ENCODE assay signal across 30 cellular contexts in the genomic region with DNA sequence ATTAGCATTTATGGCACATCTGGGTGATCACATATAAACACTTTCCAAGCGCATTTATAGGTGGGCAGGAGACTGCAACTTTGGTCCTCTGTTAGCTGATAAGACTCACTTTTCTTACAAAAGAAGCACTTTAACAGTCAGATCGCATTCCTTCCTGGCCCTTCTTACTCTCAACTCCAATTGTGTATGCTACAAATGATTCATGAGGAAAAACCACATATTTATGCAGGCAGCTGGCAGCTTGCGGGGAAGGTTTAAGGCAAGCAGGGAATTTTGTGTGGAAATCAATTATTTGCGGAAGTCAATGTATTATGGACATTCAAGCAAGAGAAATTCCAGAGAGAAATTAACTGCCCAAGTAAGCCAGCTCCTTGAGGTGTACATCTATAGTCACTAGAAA.
"Had no signal": no experiment of that assay in that cellular context is flagged by ENCODE, and none has a peak within 500 bp of the region (broad histone marks: within the 10 kb centered on the region; RNA-seq: fewer than 3 reads in every experiment).

No MANE protein-coding gene starts in this region.

- DNase-seq: activated CD4-positive, alpha-beta memory T cell treated with anti-CD3 and anti-CD28 coated beads for 36 hours; activated CD4-positive, alpha-beta T cell treated with anti-CD3 and anti-CD28 coated beads, Interleukin-2, amount 10 ng/mL, durations not matched to agents 24 days and 14 days; activated CD4-positive, CD25-positive, alpha-beta regulatory T cell treated with anti-CD3 and anti-CD28 coated beads, Interleukin-2, amount 50 U/mL, for 72 hours; activated gamma-delta T cell treated with Interleukin-2 at 50 U/mL for 16 hours; activated naive CD8-positive, alpha-beta T cell treated with anti-CD3 and anti-CD28 coated beads, Interleukin-2, amount 50 U/mL, for 24 hours; activated T-cell treated with anti-CD3 and anti-CD28 coated beads, Interleukin-2, amount 50 U/mL, for 4 hours; amygdala; dorsolateral prefrontal cortex; effector memory CD4-positive, alpha-beta T cell; heart left ventricle; hypothalamus; immature natural killer cell; kidney; left lung; naive B cell; pancreas; psoas muscle; stimulated activated CD4-positive, alpha-beta T cell treated with anti-CD3 and anti-CD28 coated beads, Interleukin-15, amount 100 ng/mL, for 24 hours; stimulated activated CD4-positive, alpha-beta T cell treated with anti-CD3 and anti-CD28 coated beads, Interleukin-2, amount 100 ng/mL, for 24 hours; stimulated activated naive B cell treated with anti-CD40 and anti-IgM and Interleukin-4, amounts not matched to agents 10 μg/mL and 1 μg/mL and 100 μg/mL, for 72 hours; stomach; T-helper 17 cell; T1000; tibial artery had no signal

- FAIRE-seq: kidney, pancreas had no signal

- H3K36me3 ChIP-seq: heart left ventricle, left lung, pancreas, right atrium auricular region, stomach, tibial artery had no signal

- H3K9me3 ChIP-seq: heart left ventricle, left lung, pancreas, psoas muscle, right atrium auricular region, stomach, tibial artery had no signal

- H3K27me3 ChIP-seq: heart left ventricle, left lung, pancreas, right atrium auricular region, stomach, tibial artery had no signal

- H3K4me1 Mint-ChIP-seq: activated CD4-positive, alpha-beta T cell treated with anti-CD3 and anti-CD28 coated beads, Interleukin-2, amount 10 ng/mL, durations not matched to agents 24 days and 14 days; activated naive CD4-positive, alpha-beta T cell treated with anti-CD3 and anti-CD28 coated beads, Interleukin-2, amount 50 U/mL, for 24 hours; activated naive CD8-positive, alpha-beta T cell treated with anti-CD3 and anti-CD28 coated beads, Interleukin-2, amount 50 U/mL, for 24 hours; activated T-helper 17 cell treated with anti-CD3 and anti-CD28 coated beads, Interleukin-2, amount 50 U/mL, for 72 hours; immature natural killer cell; naive B cell; stimulated activated naive B cell treated with anti-CD40 and anti-IgM and Interleukin-4, amounts not matched to agents 10 μg/mL and 1 μg/mL and 100 μg/mL, for 72 hours; T-helper 17 cell had no signal

- H3K4me3 Mint-ChIP-seq: activated CD4-positive, alpha-beta memory T cell treated with anti-CD3 and anti-CD28 coated beads for 36 hours; activated CD4-positive, alpha-beta T cell treated with anti-CD3 and anti-CD28 coated beads, Interleukin-2, amount 10 ng/mL, durations not matched to agents 24 days and 14 days; activated naive CD4-positive, alpha-beta T cell treated with anti-CD3 and anti-CD28 coated beads, Interleukin-2, amount 50 U/mL, for 24 hours; activated naive CD8-positive, alpha-beta T cell treated with anti-CD3 and anti-CD28 coated beads, Interleukin-2, amount 50 U/mL, for 24 hours; activated T-cell treated with anti-CD3 and anti-CD28 coated beads, Interleukin-2, amount 50 U/mL, for 4 hours; activated T-helper 17 cell treated with anti-CD3 and anti-CD28 coated beads, Interleukin-2, amount 50 U/mL, for 72 hours; brain; immature natural killer cell; naive B cell; stimulated activated naive B cell treated with anti-CD40 and anti-IgM and Interleukin-4, amounts not matched to agents 10 μg/mL and 1 μg/mL and 100 μg/mL, for 72 hours; T-helper 17 cell had no signal

- H3K27ac ChIP-seq: coronary artery, dorsolateral prefrontal cortex, heart left ventricle, left lung, pancreas, psoas muscle, right atrium auricular region, stomach, tibial artery had no signal

- H3K4me1 ChIP-seq: heart left ventricle, left lung, pancreas, psoas muscle, right atrium auricular region, stomach, tibial artery had no signal

- H3K27ac Mint-ChIP-seq: activated CD4-positive, alpha-beta memory T cell treated with anti-CD3 and anti-CD28 coated beads for 36 hours; activated CD4-positive, alpha-beta T cell treated with anti-CD3 and anti-CD28 coated beads, Interleukin-2, amount 10 ng/mL, durations not matched to agents 24 days and 14 days; activated naive CD4-positive, alpha-beta T cell treated with anti-CD3 and anti-CD28 coated beads, Interleukin-2, amount 50 U/mL, for 24 hours; activated naive CD8-positive, alpha-beta T cell treated with anti-CD3 and anti-CD28 coated beads, Interleukin-2, amount 50 U/mL, for 24 hours; activated T-helper 17 cell treated with anti-CD3 and anti-CD28 coated beads, Interleukin-2, amount 50 U/mL, for 72 hours; immature natural killer cell; naive B cell; stimulated activated naive B cell treated with anti-CD40 and anti-IgM and Interleukin-4, amounts not matched to agents 10 μg/mL and 1 μg/mL and 100 μg/mL, for 72 hours; T-helper 17 cell had no signal

- ATAC-seq: activated naive CD8-positive, alpha-beta T cell treated with anti-CD3 and anti-CD28 coated beads, Interleukin-2, amount 50 U/mL, for 24 hours; activated T-cell treated with anti-CD3 and anti-CD28 coated beads, Interleukin-2, amount 50 U/mL, for 4 hours; activated T-helper 17 cell treated with anti-CD3 and anti-CD28 coated beads, Interleukin-2, amount 50 U/mL, for 72 hours; heart left ventricle; left lung; pancreas; psoas muscle; stimulated activated naive B cell treated with anti-CD40 and anti-IgM and Interleukin-4, amounts not matched to agents 10 μg/mL and 1 μg/mL and 100 μg/mL, for 72 hours; T-helper 17 cell had no signal

- H3K4me3 ChIP-seq: coronary artery, dorsolateral prefrontal cortex, heart left ventricle, left lung, lung, pancreas, psoas muscle, right atrium auricular region, stomach, tibial artery had no signal

- H3K9me3 Mint-ChIP-seq: activated CD4-positive, alpha-beta memory T cell treated with anti-CD3 and anti-CD28 coated beads for 36 hours; activated CD4-positive, alpha-beta T cell treated with anti-CD3 and anti-CD28 coated beads, Interleukin-2, amount 10 ng/mL, durations not matched to agents 24 days and 14 days; activated naive CD4-positive, alpha-beta T cell treated with anti-CD3 and anti-CD28 coated beads, Interleukin-2, amount 50 U/mL, for 24 hours; activated naive CD8-positive, alpha-beta T cell treated with anti-CD3 and anti-CD28 coated beads, Interleukin-2, amount 50 U/mL, for 24 hours; activated T-cell treated with anti-CD3 and anti-CD28 coated beads, Interleukin-2, amount 50 U/mL, for 4 hours; activated T-helper 17 cell treated with anti-CD3 and anti-CD28 coated beads, Interleukin-2, amount 50 U/mL, for 72 hours; brain had no signal

- H3K36me3 Mint-ChIP-seq: activated CD4-positive, alpha-beta memory T cell treated with anti-CD3 and anti-CD28 coated beads for 36 hours; activated naive CD4-positive, alpha-beta T cell treated with anti-CD3 and anti-CD28 coated beads, Interleukin-2, amount 50 U/mL, for 24 hours; brain; immature natural killer cell; naive B cell; stimulated activated naive B cell treated with anti-CD40 and anti-IgM and Interleukin-4, amounts not matched to agents 10 μg/mL and 1 μg/mL and 100 μg/mL, for 72 hours had no signal

- H3K27me3 Mint-ChIP-seq: activated CD4-positive, alpha-beta T cell treated with anti-CD3 and anti-CD28 coated beads, Interleukin-2, amount 10 ng/mL, durations not matched to agents 24 days and 14 days; activated naive CD8-positive, alpha-beta T cell treated with anti-CD3 and anti-CD28 coated beads, Interleukin-2, amount 50 U/mL, for 24 hours; activated T-helper 17 cell treated with anti-CD3 and anti-CD28 coated beads, Interleukin-2, amount 50 U/mL, for 72 hours; brain; T-helper 17 cell had no signal
